6 cellular contexts compared by ENCODE assay signal in genomic region chr1:109499661-109500536, GRCh38. TPM values are rescaled to one million over a fixed set of nuclear protein-coding genes. Genes with fewer than 3 reads are reported as not detected.
A peak's percentile ranks its signal among the peaks of the same experiment; 100 is the strongest.
DNase-seq lines count a peak whose midpoint lies in the region; ATAC-seq and TF ChIP-seq lines count a peak whose summit lies in the region.

No MANE protein-coding gene starts in this region.

- TF ChIP-seq CTCF in RWPE2 (IDR thresholded peaks at IDR 0.05; ENCODE audit: poor library complexity, severe bottlenecking) (peak; percentile 42), chondrocyte (IDR thresholded peaks at IDR 0.05) (peak; percentile 70)

- DNase-seq in RWPE2 (ENCODE audit: low spot score) = no peak
- no peak for DNase-seq in chondrocyte (ENCODE audit: low spot score)
- peak; percentile 94 for DNase-seq in renal cortical epithelial cell (ENCODE audit: low read depth)
- no peak for DNase-seq in NK-92 treated with Interleukin-12 subunit alpha and Interleukin-12 subunit beta, amount 100 ng/mL, for 24 hours (lab: John Stamatoyannopoulos, UW)

- H3K27me3 Mint-ChIP-seq in chondrocyte (ENCODE audit: low read depth) = no peaks in the 10 kb centered on the region

- peak overlapping the region; percentile 61 for H3K27ac Mint-ChIP-seq in chondrocyte (ENCODE audit: unreplicated experiment)

- no peaks in the 10 kb centered on the region for H3K9me3 ChIP-seq in RWPE2 (ENCODE audit: severe bottlenecking)

- peaks cover 2% of the 10 kb centered on the region for H3K36me3 Mint-ChIP-seq in chondrocyte (ENCODE audit: low read depth)

- H3K4me1 Mint-ChIP-seq in chondrocyte (ENCODE audit: low read depth) = peaks cover 51% of the 10 kb centered on the region

- no peak overlapping the region for H3K27ac ChIP-seq in RWPE2 (ENCODE audit: poor library complexity, severe bottlenecking)

- no peak overlapping the region for H3K4me3 ChIP-seq in RWPE2 (ENCODE audit: severe bottlenecking)

- peaks cover 15% of the 10 kb centered on the region for H3K36me3 ChIP-seq in RWPE2 (ENCODE audit: low read depth)

- H3K4me1 ChIP-seq in RWPE2 (ENCODE audit: insufficient read depth, poor library complexity, severe bottlenecking) = no peaks in the 10 kb centered on the region

- no peak overlapping the region for H3K4me3 Mint-ChIP-seq in chondrocyte (ENCODE audit: unreplicated experiment)

- no peaks in the 10 kb centered on the region for H3K27me3 ChIP-seq in RWPE2 (ENCODE audit: insufficient read depth, poor library complexity, severe bottlenecking)

- ATAC-seq in GM18868 (IDR thresholded peaks at IDR 0.05; ENCODE audit: unreplicated experiment) = peak; percentile 45
- peak; percentile 52; the same call in 2 of the 3 replicates for ATAC-seq in RWPE2 (ENCODE audit: low read depth)
- ATAC-seq in GM19467 (IDR thresholded peaks at IDR 0.05; ENCODE audit: unreplicated experiment) = no peak

- no peaks in the 10 kb centered on the region for H3K9me3 Mint-ChIP-seq in chondrocyte (ENCODE audit: low read depth)

RNA-seq across cellular contexts. Expression of gene CYB561D1, which starts 6.0 kb away (rescaled TPM):
- 10.2 to 10.8 TPM (median 10.7 TPM) in 3 replicates for total RNA-seq in chondrocyte
- 8.0 and 14.8 TPM in 2 replicates for total RNA-seq in renal cortical epithelial cell

RNA-seq across cellular contexts. Expression of gene AMIGO1, which starts 9.6 kb away (rescaled TPM):
- 3.1 to 4.6 TPM (median 4.5 TPM) in 3 replicates for total RNA-seq in chondrocyte
- 1.2 and 4.1 TPM in 2 replicates for total RNA-seq in renal cortical epithelial cell

RNA-seq across cellular contexts. Expression of gene ATXN7L2, which starts 16.2 kb away (rescaled TPM):
- total RNA-seq in chondrocyte (3.6 to 4.3 TPM (median 4.3 TPM) in 3 replicates), renal cortical epithelial cell (1.5 and 1.6 TPM in 2 replicates)

RNA-seq across cellular contexts. Expression of gene SYPL2, which starts 33.6 kb away (rescaled TPM):
- 0.75 to 1.3 TPM (median 1.1 TPM) in 3 replicates for total RNA-seq in chondrocyte
- 0.45 TPM in 1 of 2 replicates, not detected in the other for total RNA-seq in renal cortical epithelial cell

RNA-seq across cellular contexts. Expression of gene GPR61, which starts 39.8 kb away (rescaled TPM):
- total RNA-seq in chondrocyte (not detected in 3 replicates), renal cortical epithelial cell (0.15 TPM in 1 of 2 replicates, not detected in the other)
